In the genomic region with DNA sequence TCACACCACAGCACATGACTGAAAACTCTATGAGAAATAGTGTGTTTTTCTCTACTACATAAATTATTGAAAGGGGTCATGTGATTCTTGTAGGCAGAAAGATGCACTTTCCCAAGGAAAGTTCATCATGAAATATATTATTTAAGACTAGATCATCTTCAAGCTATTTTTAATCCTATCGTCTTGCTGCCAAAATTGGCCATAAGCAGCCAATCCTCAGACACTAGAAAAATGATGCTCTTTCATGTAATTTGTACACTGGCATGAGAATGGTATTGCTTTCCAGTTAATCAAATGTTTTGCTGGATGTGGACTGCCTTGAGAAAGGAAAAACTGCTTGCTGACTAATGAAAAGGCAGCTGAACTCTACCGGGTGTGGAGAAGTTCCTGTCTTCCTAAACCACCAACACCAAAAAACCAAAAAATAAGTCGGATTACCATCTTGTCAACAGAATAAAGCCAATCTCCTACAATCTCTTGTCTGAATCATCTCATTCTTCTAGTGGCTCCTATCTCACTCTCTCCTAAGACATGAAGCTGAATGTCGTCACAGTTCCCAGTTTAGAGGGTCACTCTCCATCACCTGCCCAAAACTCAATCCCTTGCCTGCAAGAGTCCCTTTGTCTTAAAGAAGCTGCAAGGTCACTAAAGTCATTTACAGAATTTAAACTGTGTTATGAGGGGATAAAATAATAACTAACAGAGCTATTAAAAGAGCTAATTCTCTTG, we compare ENCODE assay signal across 11 cellular contexts. TPM values are rescaled to one million over a fixed set of nuclear protein-coding genes. Genes with fewer than 3 reads are reported as not detected.
A peak's percentile ranks its signal among the peaks of the same experiment; 100 is the strongest.
DNase-seq lines count a peak whose midpoint lies in the region; ATAC-seq and TF ChIP-seq lines count a peak whose summit lies in the region.
"Had no signal": no experiment of that assay in that cellular context is flagged by ENCODE, and none has a peak within 500 bp of the region (broad histone marks: within the 10 kb centered on the region; RNA-seq: fewer than 3 reads in every experiment).

No MANE protein-coding gene starts in this region.

- intact Hi-C loops in activated T-helper 1 cell treated with anti-CD3 and anti-CD28 coated beads, Interleukin-12 subunit alpha, Interleukin-12 subunit beta, Interleukin-2, Interleukin-4 antibody, amounts not matched to agents 30 ng/mL and 10 ng/mL and 1 ng/mL, durations not matched to agents 14 hours and 24 hours and 36 hours (cut with micrococcal nuclease) = loop anchor here (2.0 to 10.0 kb wide), 2 partner anchors 61 to 789 kb away; a partner anchor contains a TSS
- intact Hi-C loops in Right ventricle myocardium superior (cut with DNase I) = no loop called here
- intact Hi-C loops in heart left ventricle (cut with DNase I) = loop anchor here in 3 of 10 donors (10.0 kb wide), 3 partner anchors 49 to 159 kb away; no protein-coding TSS in a partner anchor
- intact Hi-C loops in ascending aorta (cut with DNase I) = no loop called here
- intact Hi-C loops in cardiac septum (cut with DNase I) = no loop called here

- H3K4me3 ChIP-seq in BLaER1 treated with 17β-estradiol and CSF1 and Interleukin-3, amounts not matched to agents 10 nM and 100 nM = peak overlapping the region in 7 of 10 experiments; percentile 80 to 97 (median 93); a peak in 10 of 20 replicates
- H3K4me3 ChIP-seq in GM12864 (ENCODE audit: low read depth, low read length) (peak overlapping the region; percentile 74), heart left ventricle (no peak overlapping the region), ascending aorta (peak overlapping the region in 1 of 2 donors; percentile 68)

- H3K36me3 Mint-ChIP-seq in activated T-helper 1 cell treated with anti-CD3 and anti-CD28 coated beads, Interleukin-12 subunit alpha, Interleukin-12 subunit beta, Interleukin-2, Interleukin-4 antibody, amounts not matched to agents 30 ng/mL and 10 ng/mL and 1 ng/mL, durations not matched to agents 14 hours and 24 hours and 36 hours (ENCODE audit: low read depth) = peaks cover 66% of the 10 kb centered on the region
- H3K36me3 Mint-ChIP-seq in naive B cell = peaks cover 7% of the 10 kb centered on the region in 2 donors

- peaks cover 0 to 66% (median 38%) of the 10 kb centered on the region in 11 experiments; a peak in 10 of 22 replicates for H3K36me3 ChIP-seq in BLaER1 treated with 17β-estradiol and CSF1 and Interleukin-3, amounts not matched to agents 10 nM and 100 nM
- H3K36me3 ChIP-seq in heart left ventricle (no peaks in the 10 kb centered on the region), ascending aorta (no peaks in the 10 kb centered on the region)
- H3K36me3 ChIP-seq: BE2C had no signal

- no peaks in the 10 kb centered on the region for H3K9me3 Mint-ChIP-seq in activated T-helper 1 cell treated with anti-CD3 and anti-CD28 coated beads, Interleukin-12 subunit alpha, Interleukin-12 subunit beta, Interleukin-2, Interleukin-4 antibody, amounts not matched to agents 30 ng/mL and 10 ng/mL and 1 ng/mL, durations not matched to agents 14 hours and 24 hours and 36 hours
- no peaks in the 10 kb centered on the region for H3K9me3 Mint-ChIP-seq in naive B cell

- 66 to 76% (median 71%) methylated on average over 4 of the region's 4 CpGs for WGBS in heart left ventricle, 4 donors

- no peak for TF ChIP-seq CTCF in GM12864 (IDR thresholded peaks at IDR 0.05; ENCODE audit: low read depth, low read length, missing control alignments)
- no peak for TF ChIP-seq CTCF in heart left ventricle (IDR thresholded peaks at IDR 0.05)
- no peak for TF ChIP-seq CTCF in ascending aorta (IDR thresholded peaks at IDR 0.05)

- DNase-seq in GM12864 (ENCODE audit: low read depth) (no peak), naive B cell (no peak), Right ventricle myocardium superior (no peak), heart left ventricle (no peak), ascending aorta (ENCODE audit: low spot score in 2 of 2) (no peak), cardiac septum (ENCODE audit: low spot score) (no peak)
- DNase-seq in activated T-helper 1 cell treated with anti-CD3 and anti-CD28 coated beads, Interleukin-12 subunit alpha, Interleukin-12 subunit beta, Interleukin-2, Interleukin-4 antibody, amounts not matched to agents 30 ng/mL and 10 ng/mL and 1 ng/mL, durations not matched to agents 14 hours and 24 hours and 36 hours (ENCODE audit: low spot score) = no peak
- DNase-seq: BE2C; NCI-H187; stimulated activated naive CD4-positive, alpha-beta T cell had no signal

- ATAC-seq in naive B cell (ENCODE audit: low read depth in 2 of 2) (no peak), Right ventricle myocardium superior (ENCODE audit: poor library complexity) (no peak), heart left ventricle (no peak)

- H3K4me2 ChIP-seq in BLaER1 treated with 17β-estradiol and CSF1 and Interleukin-3, amounts not matched to agents 10 nM and 100 nM = peak overlapping the region; percentile 76 to 99 (median 91)

- peaks cover 72% of the 10 kb centered on the region for H3K4me1 Mint-ChIP-seq in activated T-helper 1 cell treated with anti-CD3 and anti-CD28 coated beads, Interleukin-12 subunit alpha, Interleukin-12 subunit beta, Interleukin-2, Interleukin-4 antibody, amounts not matched to agents 30 ng/mL and 10 ng/mL and 1 ng/mL, durations not matched to agents 14 hours and 24 hours and 36 hours (ENCODE audit: low read depth)
- peaks cover 80 to 92% (median 84%) of the 10 kb centered on the region in 3 donors for H3K4me1 Mint-ChIP-seq in naive B cell

- peak overlapping the region; percentile 96 for H3K4me3 Mint-ChIP-seq in activated T-helper 1 cell treated with anti-CD3 and anti-CD28 coated beads, Interleukin-12 subunit alpha, Interleukin-12 subunit beta, Interleukin-2, Interleukin-4 antibody, amounts not matched to agents 30 ng/mL and 10 ng/mL and 1 ng/mL, durations not matched to agents 14 hours and 24 hours and 36 hours
- peak overlapping the region; percentile 51 to 99 (median 85) for H3K4me3 Mint-ChIP-seq in naive B cell

- TF ChIP-seq POLR2A in heart left ventricle (IDR thresholded peaks at IDR 0.05) = no peak

- peak overlapping the region; percentile 62 for H3K27ac Mint-ChIP-seq in activated T-helper 1 cell treated with anti-CD3 and anti-CD28 coated beads, Interleukin-12 subunit alpha, Interleukin-12 subunit beta, Interleukin-2, Interleukin-4 antibody, amounts not matched to agents 30 ng/mL and 10 ng/mL and 1 ng/mL, durations not matched to agents 14 hours and 24 hours and 36 hours
- H3K27ac Mint-ChIP-seq in naive B cell = peak overlapping the region; percentile 73 to 97 (median 90)

- H3K27ac ChIP-seq in BLaER1 treated with 17β-estradiol and CSF1 and Interleukin-3, amounts not matched to agents 10 nM and 100 nM = peak overlapping the region in 1 of 11 experiments; percentile 15; a peak in 1 of 22 replicates
- H3K27ac ChIP-seq in heart left ventricle (no peak overlapping the region), ascending aorta (no peak overlapping the region)

- no peaks in the 10 kb centered on the region for H3K27me3 ChIP-seq in BLaER1 treated with 17β-estradiol and CSF1 and Interleukin-3, amounts not matched to agents 10 nM and 100 nM
- H3K27me3 ChIP-seq in heart left ventricle = peaks cover 0 to 6% (median 0%) of the 10 kb centered on the region in 9 donors
- H3K27me3 ChIP-seq in ascending aorta = no peaks in the 10 kb centered on the region
- H3K27me3 ChIP-seq: BE2C had no signal

- peaks cover 63 to 81% (median 73%) of the 10 kb centered on the region in 10 experiments for H3K4me1 ChIP-seq in BLaER1 treated with 17β-estradiol and CSF1 and Interleukin-3, amounts not matched to agents 10 nM and 100 nM
- H3K4me1 ChIP-seq in heart left ventricle (peaks cover 0 to 60% (median 24%) of the 10 kb centered on the region in 12 donors), ascending aorta (peaks cover 5 to 21% of the 10 kb centered on the region in 2 donors)

- H3K9ac ChIP-seq in BLaER1 treated with 17β-estradiol and CSF1 and Interleukin-3, amounts not matched to agents 10 nM and 100 nM = peak overlapping the region in 4 of 11 experiments; percentile 12 to 98 (median 40); a peak in 4 of 22 replicates

- H3K27me3 Mint-ChIP-seq in activated T-helper 1 cell treated with anti-CD3 and anti-CD28 coated beads, Interleukin-12 subunit alpha, Interleukin-12 subunit beta, Interleukin-2, Interleukin-4 antibody, amounts not matched to agents 30 ng/mL and 10 ng/mL and 1 ng/mL, durations not matched to agents 14 hours and 24 hours and 36 hours (ENCODE audit: insufficient read depth) = no peaks in the 10 kb centered on the region
- no peaks in the 10 kb centered on the region for H3K27me3 Mint-ChIP-seq in naive B cell

- peaks cover 0 to 93% (median 82%) of the 10 kb centered on the region in 11 experiments; a peak in 15 of 22 replicates for H4K20me1 ChIP-seq in BLaER1 treated with 17β-estradiol and CSF1 and Interleukin-3, amounts not matched to agents 10 nM and 100 nM

- no peaks in the 10 kb centered on the region; a peak in 1 of 22 replicates for H3K9me3 ChIP-seq in BLaER1 treated with 17β-estradiol and CSF1 and Interleukin-3, amounts not matched to agents 10 nM and 100 nM (replicated peaks in 1 of 11)
- no peaks in the 10 kb centered on the region for H3K9me3 ChIP-seq in heart left ventricle
- no peaks in the 10 kb centered on the region for H3K9me3 ChIP-seq in ascending aorta
- H3K9me3 ChIP-seq: BE2C had no signal

RNA-seq across cellular contexts. Expression of a gene that starts 5.3 kb away (rescaled TPM):
- 95.9 and 97.1 TPM in 2 replicates for total RNA-seq in activated T-helper 1 cell treated with anti-CD3 and anti-CD28 coated beads, Interleukin-12 subunit alpha, Interleukin-12 subunit beta, Interleukin-2, Interleukin-4 antibody, amounts not matched to agents 30 ng/mL and 10 ng/mL and 1 ng/mL, durations not matched to agents 14 hours and 24 hours and 36 hours
- polyA plus RNA-seq in naive B cell (ENCODE audit: low read depth in 6 of 6) (10 to 100 TPM; 11.8 to 43.0 (median 30.1) TPM), heart left ventricle (1 to 10 TPM; 2.9 to 4.5 TPM)
- total RNA-seq in Right ventricle myocardium superior (9.0 TPM), heart left ventricle (10 to 100 TPM in 4 of 9 donors, 1 to 10 TPM in 5; 4.8 to 24.2 (median 9.1) TPM), ascending aorta (20.5 TPM), cardiac septum (25.9 TPM)

RNA-seq across cellular contexts. Expression of a gene that starts 52.8 kb away (rescaled TPM):
- total RNA-seq in activated T-helper 1 cell treated with anti-CD3 and anti-CD28 coated beads, Interleukin-12 subunit alpha, Interleukin-12 subunit beta, Interleukin-2, Interleukin-4 antibody, amounts not matched to agents 30 ng/mL and 10 ng/mL and 1 ng/mL, durations not matched to agents 14 hours and 24 hours and 36 hours = 72.2 and 83.5 TPM in 2 replicates
- polyA plus RNA-seq in naive B cell (ENCODE audit: low read depth in 6 of 6) (10 to 100 TPM; 18.9 to 47.1 (median 38.2) TPM), heart left ventricle (10 to 100 TPM; 10.7 to 36.5 TPM)
- total RNA-seq in Right ventricle myocardium superior (29.2 TPM), heart left ventricle (10 to 100 TPM; 26.3 to 45.6 (median 41.4) TPM), ascending aorta (208 TPM), cardiac septum (54.3 TPM)

Comparison
In these comparisons a context has a peak if more than half of its experiments do, and no peak if none do; other contexts are left out.
1. H3K4me3 ChIP-seq: peak in BLaER1 treated with 17β-estradiol and CSF1 and Interleukin-3, amounts not matched to agents 10 nM and 100 nM (7 of 10) and GM12864 (single experiment); none in heart left ventricle (0 of 12).